24 cellular contexts compared by ENCODE assay signal in genomic region chr6:79872303-79872702, GRCh38.
"Had no signal": no experiment of that assay in that cellular context is flagged by ENCODE, and none has a peak within 500 bp of the region (broad histone marks: within the 10 kb centered on the region; RNA-seq: fewer than 3 reads in every experiment).

No MANE protein-coding gene starts in this region.

- H3K36me3 ChIP-seq: ascending aorta, lower lobe of right lung, neural progenitor cell, stomach, suprapubic skin, tibial nerve, WERI-Rb-1 had no signal

- H3K27ac ChIP-seq: ascending aorta, coronary artery, lower lobe of right lung, neural progenitor cell, stomach, suprapubic skin, tibial nerve, WERI-Rb-1 had no signal

- DNase-seq: activated CD4-positive, alpha-beta T cell treated with anti-CD3 and anti-CD28 coated beads for 1 hour; activated CD4-positive, alpha-beta T cell treated with anti-CD3 and anti-CD28 coated beads, Interleukin-2, amount 50 U/mL, for 1 hour; activated CD8-positive, alpha-beta T cell treated with anti-CD3 and anti-CD28 coated beads, Interleukin-2, amount 10 ng/mL, durations not matched to agents 7 days and 5 days; activated gamma-delta T cell; glutamatergic neuron; hippocampal formation; left cardiac atrium; lower lobe of right lung; naive thymus-derived CD8-positive, alpha-beta T cell; small intestine; stimulated activated CD4-positive, alpha-beta T cell treated with anti-CD3 and anti-CD28 coated beads, Interleukin-15, amount 100 ng/mL, for 24 hours; stomach; T-cell; WERI-Rb-1 had no signal

- H3K9me3 Mint-ChIP-seq: activated naive CD4-positive, alpha-beta T cell treated with anti-CD3 and anti-CD28 coated beads, Interleukin-2, amount 50 U/mL, for 24 hours; activated T-helper 1 cell treated with anti-CD3 and anti-CD28 coated beads, Interleukin-12 subunit alpha, Interleukin-12 subunit beta, Interleukin-2, Interleukin-4 antibody, amounts not matched to agents 30 ng/mL and 10 ng/mL and 1 ng/mL, durations not matched to agents 14 hours and 24 hours and 36 hours; neural progenitor cell; stimulated activated memory B cell treated with anti-CD40 and anti-IgM and Interleukin-4, amounts not matched to agents 10 μg/mL and 1 μg/mL and 100 μg/mL, for 72 hours; T-cell; T-helper 2 cell treated with Interferon-gamma antibody and Interleukin-4, amounts not matched to agents 5 μg/mL and 100 μg/mL, for 36 hours had no signal

- H3K27ac Mint-ChIP-seq: activated CD8-positive, alpha-beta T cell treated with anti-CD3 and anti-CD28 coated beads, Interleukin-2, amount 10 ng/mL, durations not matched to agents 7 days and 5 days; activated naive CD4-positive, alpha-beta T cell treated with anti-CD3 and anti-CD28 coated beads, Interleukin-2, amount 50 U/mL, for 24 hours; activated T-helper 1 cell treated with anti-CD3 and anti-CD28 coated beads, Interleukin-12 subunit alpha, Interleukin-12 subunit beta, Interleukin-2, Interleukin-4 antibody, amounts not matched to agents 30 ng/mL and 10 ng/mL and 1 ng/mL, durations not matched to agents 14 hours and 24 hours and 36 hours; naive thymus-derived CD8-positive, alpha-beta T cell; neural progenitor cell; stimulated activated memory B cell treated with anti-CD40 and anti-IgM and Interleukin-4, amounts not matched to agents 10 μg/mL and 1 μg/mL and 100 μg/mL, for 72 hours; T-cell; T-helper 2 cell treated with Interferon-gamma antibody and Interleukin-4, amounts not matched to agents 5 μg/mL and 100 μg/mL, for 36 hours had no signal

- H3K4me3 ChIP-seq: ascending aorta, coronary artery, lower lobe of right lung, neural progenitor cell, stomach, suprapubic skin, tibial nerve had no signal

- ATAC-seq: activated CD8-positive, alpha-beta T cell treated with anti-CD3 and anti-CD28 coated beads, Interleukin-2, amount 10 ng/mL, durations not matched to agents 7 days and 5 days; left cardiac atrium; lower lobe of right lung; naive thymus-derived CD8-positive, alpha-beta T cell; sciatic nerve; stimulated activated memory B cell treated with anti-CD40 and anti-IgM and Interleukin-4, amounts not matched to agents 10 μg/mL and 1 μg/mL and 100 μg/mL, for 72 hours; T-cell had no signal

- H3K4me3 Mint-ChIP-seq: activated CD8-positive, alpha-beta T cell treated with anti-CD3 and anti-CD28 coated beads, Interleukin-2, amount 10 ng/mL, durations not matched to agents 7 days and 5 days; activated naive CD4-positive, alpha-beta T cell treated with anti-CD3 and anti-CD28 coated beads, Interleukin-2, amount 50 U/mL, for 24 hours; activated T-helper 1 cell treated with anti-CD3 and anti-CD28 coated beads, Interleukin-12 subunit alpha, Interleukin-12 subunit beta, Interleukin-2, Interleukin-4 antibody, amounts not matched to agents 30 ng/mL and 10 ng/mL and 1 ng/mL, durations not matched to agents 14 hours and 24 hours and 36 hours; naive thymus-derived CD8-positive, alpha-beta T cell; neural progenitor cell; stimulated activated memory B cell treated with anti-CD40 and anti-IgM and Interleukin-4, amounts not matched to agents 10 μg/mL and 1 μg/mL and 100 μg/mL, for 72 hours; T-cell; T-helper 2 cell treated with Interferon-gamma antibody and Interleukin-4, amounts not matched to agents 5 μg/mL and 100 μg/mL, for 36 hours had no signal

- H3K27me3 ChIP-seq: ascending aorta, stomach, suprapubic skin, tibial nerve had no signal

- H3K4me1 ChIP-seq: ascending aorta had no signal

- H3K9me3 ChIP-seq: ascending aorta, lower lobe of right lung, stomach, suprapubic skin, tibial nerve had no signal

- H3K36me3 Mint-ChIP-seq: activated naive CD4-positive, alpha-beta T cell treated with anti-CD3 and anti-CD28 coated beads, Interleukin-2, amount 50 U/mL, for 24 hours; naive thymus-derived CD8-positive, alpha-beta T cell; neural progenitor cell; stimulated activated memory B cell treated with anti-CD40 and anti-IgM and Interleukin-4, amounts not matched to agents 10 μg/mL and 1 μg/mL and 100 μg/mL, for 72 hours; T-cell had no signal
